10 cellular contexts compared by ENCODE assay signal in the genomic region with DNA sequence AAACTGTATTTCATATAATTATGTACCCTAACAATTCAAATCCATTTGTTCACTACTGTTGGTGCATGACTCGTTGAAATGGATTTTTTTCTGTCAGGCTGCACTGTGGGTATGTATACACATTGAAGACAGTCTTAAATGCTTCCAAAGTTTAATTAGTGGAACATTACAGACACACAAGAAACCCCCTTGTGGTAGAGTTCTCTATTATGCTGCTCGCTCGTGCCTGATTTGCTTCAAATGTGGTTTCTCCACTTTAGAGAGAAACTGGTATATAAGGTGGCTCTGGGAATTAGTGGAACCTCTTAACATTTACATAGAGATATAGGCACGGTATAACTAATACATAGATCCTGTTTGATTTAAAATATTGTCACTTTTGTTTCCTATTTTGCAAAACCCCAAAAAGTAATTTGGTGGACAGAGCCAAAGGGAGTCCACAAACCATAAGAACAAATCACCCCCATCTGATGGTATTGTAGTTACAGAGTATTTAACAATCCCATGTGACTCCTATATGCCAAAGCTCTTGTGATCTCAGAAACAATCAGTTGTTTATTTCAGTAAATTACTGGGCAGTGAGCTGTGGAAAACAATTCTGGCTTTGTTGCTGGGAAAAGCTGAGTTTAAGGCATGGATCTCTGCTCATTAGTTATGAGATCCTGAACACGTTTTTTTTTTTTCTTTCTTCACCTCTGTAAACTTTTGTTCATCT.
DNase-seq lines count a peak whose midpoint lies in the region; ATAC-seq and TF ChIP-seq lines count a peak whose summit lies in the region.
"Had no signal": no experiment of that assay in that cellular context is flagged by ENCODE, and none has a peak within 500 bp of the region (broad histone marks: within the 10 kb centered on the region; RNA-seq: fewer than 3 reads in every experiment).

No MANE protein-coding gene starts in this region.

- peaks cover 3% of the 10 kb centered on the region for H3K27me3 Mint-ChIP-seq in activated CD4-positive, alpha-beta memory T cell treated with anti-CD3 and anti-CD28 coated beads for 36 hours

- TF ChIP-seq CTCF in GM12873 (IDR thresholded peaks at IDR 0.05; ENCODE audit: insufficient read depth, low read depth, low read length, missing control alignments), result peak; percentile 36
- no peak for TF ChIP-seq CTCF in GM13977 (IDR thresholded peaks at IDR 0.05; ENCODE audit: extremely low read depth, insufficient read depth, missing control alignments)

- H3K79me2 ChIP-seq in Karpas-422 (ENCODE audit: low read length), result no peaks in the 10 kb centered on the region

- CTCF ChIA-PET in activated CD4-positive, alpha-beta memory T cell treated with anti-CD3 and anti-CD28 coated beads for 36 hours (lab: Charles Lee), result interaction anchor here (0.8 kb wide), 1 partner anchor 85 kb away, joined by 3 read pairs; no protein-coding TSS in a partner anchor

- H3K9me3 ChIP-seq in Karpas-422 (ENCODE audit: low read length), result no peaks in the 10 kb centered on the region
- H3K9me3 ChIP-seq: suprapubic skin had no signal

- H3K27ac Mint-ChIP-seq in activated CD4-positive, alpha-beta memory T cell treated with anti-CD3 and anti-CD28 coated beads for 36 hours, result no peak overlapping the region

- H3K4me1 ChIP-seq in Karpas-422 (ENCODE audit: low read length), result peaks cover 67% of the 10 kb centered on the region
- H3K4me1 ChIP-seq: suprapubic skin had no signal

- no peaks in the 10 kb centered on the region for H4K20me1 ChIP-seq in Karpas-422 (ENCODE audit: insufficient read depth, low read depth, low read length)

- no peaks in the 10 kb centered on the region for H3K36me3 Mint-ChIP-seq in activated CD4-positive, alpha-beta memory T cell treated with anti-CD3 and anti-CD28 coated beads for 36 hours

- no peaks in the 10 kb centered on the region for H3K9me3 Mint-ChIP-seq in activated CD4-positive, alpha-beta memory T cell treated with anti-CD3 and anti-CD28 coated beads for 36 hours

- H3K9me2 ChIP-seq in Karpas-422 (replicated peaks; ENCODE audit: insufficient read depth, low read length), result no peaks in the 10 kb centered on the region

- POLR2A ChIA-PET in activated CD4-positive, alpha-beta memory T cell treated with anti-CD3 and anti-CD28 coated beads for 36 hours (lab: Charles Lee), result no interaction called here

- DNase-seq in Karpas-422, result peak; percentile 94
- DNase-seq in iris pigment epithelial cell (ENCODE audit: low read depth), result peak; percentile 11
- no peak for DNase-seq in DMS53 treated with DMSO at 0.1 percent for 48 hours (lab: John Stamatoyannopoulos, UW; ENCODE audit: unreplicated experiment)
- DNase-seq in cerebellar cortex (ENCODE audit: low spot score), result no peak
- no peak for DNase-seq in activated CD4-positive, alpha-beta memory T cell treated with anti-CD3 and anti-CD28 coated beads for 36 hours
- no peak for DNase-seq in GM13977 (ENCODE audit: low spot score)
- DNase-seq: SW 1271 had no signal

- no peak overlapping the region for H3K4me3 Mint-ChIP-seq in activated CD4-positive, alpha-beta memory T cell treated with anti-CD3 and anti-CD28 coated beads for 36 hours

- H3K4me2 ChIP-seq in Karpas-422 (ENCODE audit: low read depth, low read length, poor library complexity, severe bottlenecking), result peak overlapping the region; percentile 78

- H3K27me3 ChIP-seq in Karpas-422 (ENCODE audit: low read length), result no peaks in the 10 kb centered on the region
- H3K27me3 ChIP-seq: suprapubic skin had no signal

- H3K27ac ChIP-seq in Karpas-422 (ENCODE audit: low read length), result peak overlapping the region; percentile 99
- H3K27ac ChIP-seq: suprapubic skin had no signal

- H3K4me1 Mint-ChIP-seq in activated CD4-positive, alpha-beta memory T cell treated with anti-CD3 and anti-CD28 coated beads for 36 hours (ENCODE audit: low read depth), result no peaks in the 10 kb centered on the region

- H3K36me3 ChIP-seq in Karpas-422 (ENCODE audit: insufficient read depth, low read length), result no peaks in the 10 kb centered on the region
- H3K36me3 ChIP-seq: suprapubic skin had no signal

- H2AFZ ChIP-seq in Karpas-422 (ENCODE audit: low read length), result peak overlapping the region; percentile 9; the same call in 1 of the 2 replicates

- in situ Hi-C loops in GM13977 (cut with MboI; ENCODE audit: low pct_unique_long_range_greater_than_20kb, low sequenced_read_pairs, unreplicated experiment), result no loop called here

- H3K9ac ChIP-seq in Karpas-422 (ENCODE audit: low read length), result peak overlapping the region; percentile 77

- H3K4me3 ChIP-seq in Karpas-422 (ENCODE audit: low read length), result peak overlapping the region; percentile 49
- H3K4me3 ChIP-seq: suprapubic skin had no signal

- ATAC-seq in GM21367 (IDR thresholded peaks at IDR 0.05; ENCODE audit: unreplicated experiment), result peak; percentile 9

- intact Hi-C loops in activated CD4-positive, alpha-beta memory T cell treated with anti-CD3 and anti-CD28 coated beads for 36 hours (cut with micrococcal nuclease), result no loop called here

Comparison
In these comparisons a context has a peak if more than half of its experiments do, and no peak if none do; other contexts are left out.
1. DNase-seq: peak in Karpas-422 (single experiment) and iris pigment epithelial cell (single experiment); none in DMS53 treated with DMSO at 0.1 percent for 48 hours (single experiment), cerebellar cortex (single experiment), activated CD4-positive, alpha-beta memory T cell treated with anti-CD3 and anti-CD28 coated beads for 36 hours (single experiment) and GM13977 (single experiment).